In the genomic region with DNA sequence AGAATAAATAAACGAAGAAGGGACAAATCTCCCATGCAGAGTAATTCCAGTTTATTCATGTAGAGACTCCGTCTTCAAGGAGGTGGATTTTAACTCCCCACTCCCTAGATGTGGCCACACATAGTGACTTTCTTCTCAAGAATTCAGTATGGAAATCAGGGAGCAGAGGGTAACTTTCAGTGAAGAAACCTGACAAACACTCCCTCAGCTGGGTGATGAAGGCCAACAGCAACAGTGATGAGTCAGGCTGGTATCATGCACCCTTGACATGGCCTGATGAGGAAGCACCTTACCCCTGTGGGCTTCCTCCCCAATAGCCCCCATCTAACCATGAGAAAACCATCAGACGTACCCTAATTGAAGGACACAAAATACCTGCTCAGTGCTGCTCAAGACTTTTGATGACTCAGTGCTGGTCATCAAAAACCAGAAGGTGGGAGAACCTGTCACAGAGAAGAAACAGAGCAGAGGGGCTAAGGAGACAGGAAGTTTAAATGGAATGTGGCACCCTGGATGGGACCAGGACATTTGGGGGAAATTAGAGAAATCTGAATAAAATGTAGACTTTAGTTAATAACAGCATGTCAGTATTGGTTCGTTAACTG, we compare ENCODE assay signal across 11 cellular contexts. TPM values are rescaled to one million over a fixed set of nuclear protein-coding genes. Genes with fewer than 3 reads are reported as not detected.
DNase-seq lines count a peak whose midpoint lies in the region; ATAC-seq, FAIRE-seq and TF ChIP-seq lines count a peak whose summit lies in the region.
"Had no signal": no experiment of that assay in that cellular context is flagged by ENCODE, and none has a peak within 500 bp of the region (broad histone marks: within the 10 kb centered on the region; RNA-seq: fewer than 3 reads in every experiment).

No MANE protein-coding gene starts in this region.

- FAIRE-seq in H54 (lab: Jason Lieb, UNC): no peak

- no peak for TF ChIP-seq POLR2A in H54 (IDR thresholded peaks at IDR 0.05; ENCODE audit: low read depth, low read length)

- no peaks in the 10 kb centered on the region; the same call in 1 of the 2 replicates for H3K36me3 ChIP-seq in H7 (replicated peaks; ENCODE audit: control insufficient read depth, insufficient read depth, low read length)

- TF ChIP-seq CTCF in fibroblast of the aortic adventitia (IDR thresholded peaks at IDR 0.05; ENCODE audit: insufficient read depth, low read length) (no peak), GM20000 (IDR thresholded peaks at IDR 0.05; ENCODE audit: extremely low read depth, missing control alignments) (no peak)

- ATAC-seq in SK-N-SH treated with all-trans-retinoic acid at 6 μM for 48 hours: peak; percentile 41
- no peak for ATAC-seq in HG03378 (IDR thresholded peaks at IDR 0.05; ENCODE audit: unreplicated experiment)
- ATAC-seq: body of pancreas had no signal

- H3K4me3 ChIP-seq in fibroblast of the aortic adventitia (ENCODE audit: low read depth, low read length): no peak overlapping the region
- H3K4me3 ChIP-seq in H7 (ENCODE audit: insufficient read depth, low read depth, low read length): no peak overlapping the region
- H3K4me3 ChIP-seq: body of pancreas had no signal

- no peaks in the 10 kb centered on the region for H3K27me3 ChIP-seq in H7 (ENCODE audit: control insufficient read depth, insufficient read depth, low read length)
- H3K27me3 ChIP-seq: body of pancreas had no signal

- DNase-seq in A172 (ENCODE audit: low spot score) (peak; percentile 60), H54 (ENCODE audit: insufficient read length, low spot score) (peak; percentile 61), fibroblast of the aortic adventitia (ENCODE audit: low read depth) (peak; percentile 62), GM20000 (ENCODE audit: low spot score) (no peak), H7 (no peak)
- no peak for DNase-seq in activated CD4-positive, CD25-positive, alpha-beta regulatory T cell treated with anti-CD3 and anti-CD28 coated beads, Interleukin-2, amount 50 U/mL, for 72 hours
- DNase-seq: activated T-cell treated with anti-CD3 and anti-CD28 coated beads, Interleukin-2, amount 50 U/mL, for 72 hours; body of pancreas; posterior cingulate gyrus had no signal

TF ChIP-seq in SK-N-SH treated with all-trans-retinoic acid at 6 μM for 48 hours, 23 proteins besides CTCF, POLR2A, EP300 and RAD21:
- TF ChIP-seq ZNF565 (CRISPR knock-in tag; conservative IDR thresholded peaks at IDR 0.05; ENCODE audit: low read depth) (no peak), TCF4 (CRISPR knock-in tag; IDR thresholded peaks at IDR 0.05; ENCODE audit: borderline replicate concordance) (no peak), ZC3H10 (CRISPR knock-in tag; IDR thresholded peaks at IDR 0.05) (no peak), ISL1 (CRISPR knock-in tag; IDR thresholded peaks at IDR 0.05) (no peak), TOX (CRISPR knock-in tag; IDR thresholded peaks at IDR 0.05; ENCODE audit: borderline replicate concordance) (no peak), ARNTL (CRISPR knock-in tag; IDR thresholded peaks at IDR 0.05; ENCODE audit: borderline replicate concordance, low read depth) (no peak), GLIS3 (CRISPR knock-in tag; IDR thresholded peaks at IDR 0.05) (no peak), CSDC2 (CRISPR knock-in tag; IDR thresholded peaks at IDR 0.05) (no peak)
- TF ChIP-seq, protein P1, sequence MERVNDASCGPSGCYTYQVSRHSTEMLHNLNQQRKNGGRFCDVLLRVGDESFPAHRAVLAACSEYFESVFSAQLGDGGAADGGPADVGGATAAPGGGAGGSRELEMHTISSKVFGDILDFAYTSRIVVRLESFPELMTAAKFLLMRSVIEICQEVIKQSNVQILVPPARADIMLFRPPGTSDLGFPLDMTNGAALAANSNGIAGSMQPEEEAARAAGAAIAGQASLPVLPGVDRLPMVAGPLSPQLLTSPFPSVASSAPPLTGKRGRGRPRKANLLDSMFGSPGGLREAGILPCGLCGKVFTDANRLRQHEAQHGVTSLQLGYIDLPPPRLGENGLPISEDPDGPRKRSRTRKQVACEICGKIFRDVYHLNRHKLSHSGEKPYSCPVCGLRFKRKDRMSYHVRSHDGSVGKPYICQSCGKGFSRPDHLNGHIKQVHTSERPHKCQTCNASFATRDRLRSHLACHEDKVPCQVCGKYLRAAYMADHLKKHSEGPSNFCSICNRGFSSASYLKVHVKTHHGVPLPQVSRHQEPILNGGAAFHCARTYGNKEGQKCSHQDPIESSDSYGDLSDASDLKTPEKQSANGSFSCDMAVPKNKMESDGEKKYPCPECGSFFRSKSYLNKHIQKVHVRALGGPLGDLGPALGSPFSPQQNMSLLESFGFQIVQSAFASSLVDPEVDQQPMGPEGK (CRISPR knock-in tag; IDR thresholded peaks at IDR 0.05; ENCODE audit: borderline replicate concordance): no peak
- TF ChIP-seq, protein P2, sequence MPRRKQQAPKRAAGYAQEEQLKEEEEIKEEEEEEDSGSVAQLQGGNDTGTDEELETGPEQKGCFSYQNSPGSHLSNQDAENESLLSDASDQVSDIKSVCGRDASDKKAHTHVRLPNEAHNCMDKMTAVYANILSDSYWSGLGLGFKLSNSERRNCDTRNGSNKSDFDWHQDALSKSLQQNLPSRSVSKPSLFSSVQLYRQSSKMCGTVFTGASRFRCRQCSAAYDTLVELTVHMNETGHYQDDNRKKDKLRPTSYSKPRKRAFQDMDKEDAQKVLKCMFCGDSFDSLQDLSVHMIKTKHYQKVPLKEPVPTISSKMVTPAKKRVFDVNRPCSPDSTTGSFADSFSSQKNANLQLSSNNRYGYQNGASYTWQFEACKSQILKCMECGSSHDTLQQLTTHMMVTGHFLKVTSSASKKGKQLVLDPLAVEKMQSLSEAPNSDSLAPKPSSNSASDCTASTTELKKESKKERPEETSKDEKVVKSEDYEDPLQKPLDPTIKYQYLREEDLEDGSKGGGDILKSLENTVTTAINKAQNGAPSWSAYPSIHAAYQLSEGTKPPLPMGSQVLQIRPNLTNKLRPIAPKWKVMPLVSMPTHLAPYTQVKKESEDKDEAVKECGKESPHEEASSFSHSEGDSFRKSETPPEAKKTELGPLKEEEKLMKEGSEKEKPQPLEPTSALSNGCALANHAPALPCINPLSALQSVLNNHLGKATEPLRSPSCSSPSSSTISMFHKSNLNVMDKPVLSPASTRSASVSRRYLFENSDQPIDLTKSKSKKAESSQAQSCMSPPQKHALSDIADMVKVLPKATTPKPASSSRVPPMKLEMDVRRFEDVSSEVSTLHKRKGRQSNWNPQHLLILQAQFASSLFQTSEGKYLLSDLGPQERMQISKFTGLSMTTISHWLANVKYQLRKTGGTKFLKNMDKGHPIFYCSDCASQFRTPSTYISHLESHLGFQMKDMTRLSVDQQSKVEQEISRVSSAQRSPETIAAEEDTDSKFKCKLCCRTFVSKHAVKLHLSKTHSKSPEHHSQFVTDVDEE (CRISPR knock-in tag; IDR thresholded peaks at IDR 0.05): no peak

RNA-seq across cellular contexts. Expression of a gene that starts 50.6 kb away (rescaled TPM):
- total RNA-seq in A172 (2014; rRNA removed; shearing (Covaris generic)): 0.31 TPM in 1 of 2 replicates, not detected in the other
- 2.0 and 5.3 TPM in 2 replicates for total RNA-seq in fibroblast of the aortic adventitia (ENCODE audit: low replicate concordance)
- total RNA-seq in H7 (2014; rRNA removed; shearing (Covaris generic)): 1.1 and 2.4 TPM in 2 replicates

Comparison
In these comparisons a context has a peak if more than half of its experiments do, and no peak if none do; other contexts are left out.
1. DNase-seq: peak in A172 (single experiment), H54 (single experiment) and fibroblast of the aortic adventitia (single experiment); none in GM20000 (single experiment), activated CD4-positive, CD25-positive, alpha-beta regulatory T cell treated with anti-CD3 and anti-CD28 coated beads, Interleukin-2, amount 50 U/mL, for 72 hours (single experiment) and H7 (single experiment).